8 cellular contexts compared by ENCODE assay signal in the genomic region with DNA sequence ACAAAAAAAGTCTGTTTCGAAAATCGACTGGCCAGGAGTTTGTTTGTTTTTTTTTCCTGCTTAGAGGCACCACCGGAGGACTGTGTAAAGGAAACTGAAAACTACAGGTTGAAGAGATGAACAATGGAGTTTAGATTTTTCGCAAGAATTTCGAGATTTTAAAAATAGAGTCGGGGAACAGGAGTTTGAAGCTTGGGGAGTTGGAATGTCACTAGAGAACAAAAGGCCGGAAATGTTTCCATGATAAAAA. TPM values are rescaled to one million over a fixed set of nuclear protein-coding genes. Genes with fewer than 3 reads are reported as not detected.
DNase-seq lines count a peak whose midpoint lies in the region; ATAC-seq and TF ChIP-seq lines count a peak whose summit lies in the region.

No MANE protein-coding gene starts in this region.

- H3K27ac ChIP-seq in C4-2B: peak overlapping the region; percentile 83; the same call in 1 of the 2 replicates
- H3K27ac ChIP-seq in colonic mucosa: peak overlapping the region; percentile 90

- H3K4me3 Mint-ChIP-seq in nephron: peak overlapping the region; percentile 97 to 99 (median 98)

- H3K36me3 Mint-ChIP-seq in nephron (ENCODE audit: low read depth): peaks cover 8% of the 10 kb centered on the region

- peak overlapping the region; percentile 62 for H3K4me3 ChIP-seq in MG63
- peak overlapping the region; percentile 54 for H3K4me3 ChIP-seq in colonic mucosa

- H3K36me3 ChIP-seq in MG63 (peaks cover 11% of the 10 kb centered on the region), colonic mucosa (no peaks in the 10 kb centered on the region)

- H3K27ac Mint-ChIP-seq in nephron: peak overlapping the region; percentile 98 to 100 (median 100)

- peak overlapping the region; percentile 0 to 4 for H3K9ac ChIP-seq in colonic mucosa (ENCODE audit: low read depth in 2 of 2, low read length in 2 of 2)

- H3K27me3 Mint-ChIP-seq in nephron (ENCODE audit: low read depth): no peaks in the 10 kb centered on the region

- no peak for TF ChIP-seq CTCF in C4-2B (conservative IDR thresholded peaks at IDR 0.05)
- TF ChIP-seq CTCF in colonic mucosa (IDR thresholded peaks at IDR 0.05): no peak
- no peak for TF ChIP-seq CTCF in nephron (IDR thresholded peaks at IDR 0.05; ENCODE audit: unreplicated experiment in 3 of 3)

- H3K4me1 Mint-ChIP-seq in nephron: peaks cover 37% of the 10 kb centered on the region

- H3K9me3 ChIP-seq in MG63 (no peaks in the 10 kb centered on the region), colonic mucosa (no peaks in the 10 kb centered on the region)

- H3K27me3 ChIP-seq in MG63 (no peaks in the 10 kb centered on the region), colonic mucosa (peaks cover 22% of the 10 kb centered on the region)

- no peaks in the 10 kb centered on the region for H3K4me1 ChIP-seq in colonic mucosa

- no peaks in the 10 kb centered on the region for H3K9me3 Mint-ChIP-seq in nephron

- ATAC-seq in GM18502 (IDR thresholded peaks at IDR 0.05; ENCODE audit: poor library complexity, unreplicated experiment) (no peak), left lobe of liver (no peak)

- intact Hi-C loops in colonic mucosa (cut with DNase I): no loop called here

- no peak for DNase-seq in MG63
- DNase-seq in colonic mucosa: no peak
- no peak for DNase-seq in SK-N-DZ (ENCODE audit: low spot score)
- DNase-seq in AG08395 (ENCODE audit: low spot score): no peak
- no peak for DNase-seq in left lobe of liver (ENCODE audit: low spot score)

RNA-seq across cellular contexts. Expression of a gene that starts 1.8 kb away (rescaled TPM):
- total RNA-seq in MG63 (2014; rRNA removed; shearing (Covaris generic); ENCODE audit: low replicate concordance): 125 and 191 TPM in 2 replicates
- total RNA-seq in colonic mucosa: 10 to 100 TPM in 1 of 2 donors, 1 to 10 TPM in 1; 9.1 to 28.0 TPM
- polyA plus RNA-seq in SK-N-DZ (2014; cell fraction: cytosol; rRNA removed): 42.2 and 62.3 TPM in 2 replicates
- polyA plus RNA-seq in SK-N-DZ (2014; cell fraction: nucleus; rRNA removed): 20.7 and 39.8 TPM in 2 replicates
- total RNA-seq in left lobe of liver: 45.2 TPM
